In genomic region chr15:74369084-74369745, GRCh38 we compare ENCODE assay signal across 13 cellular contexts. TPM values are rescaled to one million over a fixed set of nuclear protein-coding genes. Genes with fewer than 3 reads are reported as not detected.
"Had no signal": no experiment of that assay in that cellular context is flagged by ENCODE, and none has a peak within 500 bp of the region (broad histone marks: within the 10 kb centered on the region; RNA-seq: fewer than 3 reads in every experiment).

No MANE protein-coding gene starts in this region.

- H3K36me3 ChIP-seq: ascending aorta, heart left ventricle, left lung, upper lobe of left lung had no signal

- H3K4me3 Mint-ChIP-seq: activated naive CD8-positive, alpha-beta T cell treated with anti-CD3 and anti-CD28 coated beads, Interleukin-2, amount 10 ng/mL, durations not matched to agents 7 days and 5 days; stimulated activated memory B cell treated with anti-CD40 and anti-IgM and Interleukin-4, amounts not matched to agents 10 μg/mL and 1 μg/mL and 100 μg/mL, for 72 hours had no signal

- H3K27me3 ChIP-seq: ascending aorta, upper lobe of left lung had no signal

- H3K27ac Mint-ChIP-seq: activated naive CD8-positive, alpha-beta T cell treated with anti-CD3 and anti-CD28 coated beads, Interleukin-2, amount 10 ng/mL, durations not matched to agents 7 days and 5 days; stimulated activated memory B cell treated with anti-CD40 and anti-IgM and Interleukin-4, amounts not matched to agents 10 μg/mL and 1 μg/mL and 100 μg/mL, for 72 hours had no signal

- H3K4me3 ChIP-seq: ascending aorta, heart left ventricle, left lung, upper lobe of left lung had no signal

- H3K36me3 Mint-ChIP-seq: activated naive CD8-positive, alpha-beta T cell treated with anti-CD3 and anti-CD28 coated beads, Interleukin-2, amount 10 ng/mL, durations not matched to agents 7 days and 5 days; stimulated activated memory B cell treated with anti-CD40 and anti-IgM and Interleukin-4, amounts not matched to agents 10 μg/mL and 1 μg/mL and 100 μg/mL, for 72 hours had no signal

- H3K9me3 Mint-ChIP-seq: activated naive CD8-positive, alpha-beta T cell treated with anti-CD3 and anti-CD28 coated beads, Interleukin-2, amount 10 ng/mL, durations not matched to agents 7 days and 5 days; neural crest cell; stimulated activated memory B cell treated with anti-CD40 and anti-IgM and Interleukin-4, amounts not matched to agents 10 μg/mL and 1 μg/mL and 100 μg/mL, for 72 hours had no signal

- H3K9me3 ChIP-seq: ascending aorta, heart left ventricle, left lung, upper lobe of left lung had no signal

- DNase-seq: activated CD4-positive, alpha-beta T cell treated with anti-CD3 and anti-CD28 coated beads, Interleukin-2, amount 50 U/mL, for 48 hours; activated naive CD8-positive, alpha-beta T cell treated with anti-CD3 and anti-CD28 coated beads, Interleukin-2, amount 10 ng/mL, durations not matched to agents 7 days and 5 days; foreskin melanocyte; heart left ventricle; islet precursor cell; left lung; mesenchymal stem cell; T1000; upper lobe of left lung had no signal

- H3K27ac ChIP-seq: ascending aorta, heart left ventricle, left lung, upper lobe of left lung had no signal

RNA-seq across cellular contexts. Expression of gene CYP11A1, which starts 1.8 kb away (rescaled TPM):
- total RNA-seq: activated naive CD8-positive, alpha-beta T cell treated with anti-CD3 and anti-CD28 coated beads, Interleukin-2, amount 10 ng/mL, durations not matched to agents 7 days and 5 days; bronchial epithelial cell had no signal
